ENCODE assay signal across 22 cellular contexts in genomic region chr10:71717756-71718065, GRCh38. TPM values are rescaled to one million over a fixed set of nuclear protein-coding genes. Genes with fewer than 3 reads are reported as not detected.
DNase-seq lines count a peak whose midpoint lies in the region; TF ChIP-seq lines count a peak whose summit lies in the region.
"Had no signal": no experiment of that assay in that cellular context is flagged by ENCODE, and none has a peak within 500 bp of the region (broad histone marks: within the 10 kb centered on the region; RNA-seq: fewer than 3 reads in every experiment).

No MANE protein-coding gene starts in this region.

- TF ChIP-seq CTCF in neutrophil (IDR thresholded peaks at IDR 0.05), result no peak

- H3K4me3 ChIP-seq in CD4-positive, alpha-beta memory T cell (ENCODE audit: low read length in 2 of 2), result no peak overlapping the region
- no peak overlapping the region for H3K4me3 ChIP-seq in neutrophil (ENCODE audit: low read depth in 1 of 2, low read length in 1 of 2)
- H3K4me3 ChIP-seq: A549, colonic mucosa, GM23248 had no signal

- no peaks in the 10 kb centered on the region for H3K9me3 ChIP-seq in CD4-positive, alpha-beta memory T cell (ENCODE audit: control insufficient read depth in 1 of 2, low read length in 2 of 2)
- no peaks in the 10 kb centered on the region for H3K9me3 ChIP-seq in neutrophil
- H3K9me3 ChIP-seq: A549, colonic mucosa had no signal

- intact Hi-C loops in CD4-positive, alpha-beta memory T cell (cut with micrococcal nuclease), result no loop called here

- H3K27me3 Mint-ChIP-seq in activated T-cell treated with anti-CD3 and anti-CD28 coated beads, Interleukin-2, amount 50 U/mL, for 24 hours, result no peaks in the 10 kb centered on the region
- no peaks in the 10 kb centered on the region for H3K27me3 Mint-ChIP-seq in CD4-positive, alpha-beta memory T cell
- H3K27me3 Mint-ChIP-seq: activated B cell treated with CpG ODN at 0.5 μM for 24 hours; activated naive CD8-positive, alpha-beta T cell treated with anti-CD3 and anti-CD28 coated beads, Interleukin-2, amount 10 ng/mL, durations not matched to agents 7 days and 5 days had no signal

- no peaks in the 10 kb centered on the region for H3K9me3 Mint-ChIP-seq in activated T-cell treated with anti-CD3 and anti-CD28 coated beads, Interleukin-2, amount 50 U/mL, for 24 hours
- no peaks in the 10 kb centered on the region for H3K9me3 Mint-ChIP-seq in CD4-positive, alpha-beta memory T cell
- H3K9me3 Mint-ChIP-seq: activated B cell treated with CpG ODN at 0.5 μM for 24 hours; activated naive CD8-positive, alpha-beta T cell treated with anti-CD3 and anti-CD28 coated beads, Interleukin-2, amount 10 ng/mL, durations not matched to agents 7 days and 5 days; activated T-cell treated with anti-CD3 and anti-CD28 coated beads, Interleukin-2, amount 50 U/mL, for 4 hours had no signal

- POLR2A ChIA-PET in CD4-positive, alpha-beta memory T cell (lab: Charles Lee; ENCODE audit: partially characterized antibody), result interaction anchor here (0.7 to 35.3 kb wide), 6 partner anchors 10 to 133 kb away, joined by 3 to 1191 read pairs (median 33); partner anchors contain the start of genes PSAP and VSIR

- peaks cover 74% of the 10 kb centered on the region for H3K4me1 ChIP-seq in CD4-positive, alpha-beta memory T cell (ENCODE audit: insufficient read depth, low read length)
- H3K4me1 ChIP-seq in neutrophil (ENCODE audit: control insufficient read depth in 1 of 2, insufficient read depth in 1 of 2, low read depth in 1 of 2, low read length in 1 of 2), result peaks cover 49 to 58% of the 10 kb centered on the region in 2 experiments

- no peaks in the 10 kb centered on the region for H3K36me3 Mint-ChIP-seq in activated T-cell treated with anti-CD3 and anti-CD28 coated beads, Interleukin-2, amount 50 U/mL, for 24 hours (ENCODE audit: low read depth)
- H3K36me3 Mint-ChIP-seq in CD4-positive, alpha-beta memory T cell, result peaks cover 0 to 3% of the 10 kb centered on the region in 2 donors

- H3K4me1 Mint-ChIP-seq in activated T-cell treated with anti-CD3 and anti-CD28 coated beads, Interleukin-2, amount 50 U/mL, for 24 hours (ENCODE audit: low read depth), result peaks cover 50% of the 10 kb centered on the region
- H3K4me1 Mint-ChIP-seq in CD4-positive, alpha-beta memory T cell, result peaks cover 34 to 79% (median 54%) of the 10 kb centered on the region in 4 donors

- H3K27me3 ChIP-seq in CD4-positive, alpha-beta memory T cell (ENCODE audit: insufficient read depth, low read length), result no peaks in the 10 kb centered on the region
- no peaks in the 10 kb centered on the region for H3K27me3 ChIP-seq in neutrophil
- H3K27me3 ChIP-seq: colonic mucosa had no signal

- no peak overlapping the region for H3K27ac ChIP-seq in CD4-positive, alpha-beta memory T cell (ENCODE audit: low read depth, low read length)
- H3K27ac ChIP-seq in neutrophil, result peak overlapping the region; percentile 27
- H3K27ac ChIP-seq: colonic mucosa, GM23248, KMS-11 had no signal

- H3K4me3 Mint-ChIP-seq in activated T-cell treated with anti-CD3 and anti-CD28 coated beads, Interleukin-2, amount 50 U/mL, for 24 hours, result no peak overlapping the region
- H3K4me3 Mint-ChIP-seq in CD4-positive, alpha-beta memory T cell, result peak overlapping the region in 2 of 8 donors; percentile 15 to 48
- H3K4me3 Mint-ChIP-seq: activated B cell treated with CpG ODN at 0.5 μM for 24 hours; activated naive CD8-positive, alpha-beta T cell treated with anti-CD3 and anti-CD28 coated beads, Interleukin-2, amount 10 ng/mL, durations not matched to agents 7 days and 5 days; activated T-cell treated with anti-CD3 and anti-CD28 coated beads, Interleukin-2, amount 50 U/mL, for 4 hours; B cell had no signal

- CTCF ChIA-PET in CD4-positive, alpha-beta memory T cell (lab: Charles Lee; ENCODE audit: partially characterized antibody), result interaction anchor here (1.0 to 16.2 kb wide), 6 partner anchors 9 to 95 kb away, joined by 3 to 177 read pairs (median 18); partner anchors contain the start of gene VSIR

- H3K36me3 ChIP-seq in CD4-positive, alpha-beta memory T cell (ENCODE audit: insufficient read depth, low read length), result no peaks in the 10 kb centered on the region
- H3K36me3 ChIP-seq in neutrophil, result no peaks in the 10 kb centered on the region
- H3K36me3 ChIP-seq: colonic mucosa had no signal

- peak overlapping the region; percentile 59 for H3K27ac Mint-ChIP-seq in activated T-cell treated with anti-CD3 and anti-CD28 coated beads, Interleukin-2, amount 50 U/mL, for 24 hours
- H3K27ac Mint-ChIP-seq in CD4-positive, alpha-beta memory T cell, result peak overlapping the region in 6 of 7 donors; percentile 19 to 91 (median 76)
- H3K27ac Mint-ChIP-seq: activated B cell treated with CpG ODN at 0.5 μM for 24 hours, B cell had no signal

- DNase-seq in activated T-cell treated with anti-CD3 and anti-CD28 coated beads, Interleukin-2, amount 50 U/mL, for 24 hours, result no peak
- no peak for DNase-seq in activated T-cell treated with anti-CD3 and anti-CD28 coated beads, Interleukin-2, amount 50 U/mL, for 1 hour
- DNase-seq in CD4-positive, alpha-beta memory T cell, result no peak
- DNase-seq in fibroblast of gingiva (ENCODE audit: low read depth) (peak; percentile 42), NCI-H446 treated with DMSO at 0.1 percent for 48 hours (lab: John Stamatoyannopoulos, UW) (no peak), NOMO-1 treated with DMSO at 0.1 percent for 48 hours (lab: John Stamatoyannopoulos, UW; ENCODE audit: unreplicated experiment) (no peak)
- no peak for DNase-seq in stimulated activated naive CD4-positive, alpha-beta T cell (lab: John Stamatoyannopoulos, UW)
- DNase-seq: activated B cell treated with CpG ODN at 0.5 μM for 24 hours; activated naive CD8-positive, alpha-beta T cell treated with anti-CD3 and anti-CD28 coated beads, Interleukin-2, amount 10 ng/mL, durations not matched to agents 7 days and 5 days; activated T-cell treated with anti-CD3 and anti-CD28 coated beads, Interleukin-2, amount 50 U/mL, for 4 hours; colonic mucosa; GM23248; head of caudate nucleus; NCI-H526; stimulated activated CD4-positive, alpha-beta T cell treated with anti-CD3 and anti-CD28 coated beads, Interleukin-12 subunit alpha, Interleukin-12 subunit beta, amount 100 ng/mL, for 4 hours; stimulated activated CD4-positive, alpha-beta T cell treated with anti-CD3 and anti-CD28 coated beads, Interleukin-4, amount 100 ng/mL, for 4 hours had no signal

RNA-seq across cellular contexts. Expression of gene C10orf105, which starts 1.9 kb away (rescaled TPM):
- total RNA-seq in CD4-positive, alpha-beta memory T cell, result under 1 TPM; 0.11 to 0.12 TPM
- polyA plus RNA-seq in CD4-positive, alpha-beta memory T cell, result under 1 TPM; 0.07 TPM
- total RNA-seq: activated B cell treated with CpG ODN at 0.5 μM for 24 hours, B cell, Daoy, GM23248, HT1080 had no signal
- polyA plus RNA-seq: A549, GM23248 had no signal

RNA-seq across cellular contexts. Expression of gene VSIR, which starts 55.6 kb away (rescaled TPM):
- total RNA-seq in CD4-positive, alpha-beta memory T cell, result 10 to 100 TPM; 97.8 to 98.4 TPM
- polyA plus RNA-seq in CD4-positive, alpha-beta memory T cell, result 100 to 1,000 TPM; 350 to 372 TPM
